ENCODE assay signal across 28 cellular contexts in genomic region chr12:46320731-46321130, GRCh38.
"Had no signal": no experiment of that assay in that cellular context is flagged by ENCODE, and none has a peak within 500 bp of the region (broad histone marks: within the 10 kb centered on the region; RNA-seq: fewer than 3 reads in every experiment).

No MANE protein-coding gene starts in this region.

- H3K27me3 Mint-ChIP-seq: dendritic cell treated with granulocyte-macrophage colony-stimulating factor and Interleukin-4, amounts not matched to agents 40 ng/mL and 50 ng/mL, for 4 days; memory B cell; naive B cell; progenitor cell of endocrine pancreas; stimulated activated naive B cell treated with anti-CD40 and anti-IgM and Interleukin-4, amounts not matched to agents 10 μg/mL and 1 μg/mL and 100 μg/mL, for 72 hours; stimulated activated naive CD8-positive, alpha-beta T cell treated with anti-CD3 and anti-CD28 coated beads, Interleukin-15, Interleukin-2, amounts not matched to agents 100 ng/mL and 50 ng/mL, for 24 hours had no signal

- H3K4me3 ChIP-seq: colonic mucosa, gastroesophageal sphincter, heart left ventricle, hepatocyte, lung, mucosa of descending colon, pancreas, right lobe of liver, thoracic aorta, tibial nerve, upper lobe of right lung, uterus had no signal

- H3K9me3 Mint-ChIP-seq: dendritic cell treated with granulocyte-macrophage colony-stimulating factor and Interleukin-4, amounts not matched to agents 40 ng/mL and 50 ng/mL, for 4 days; natural killer cell treated with Interleukin-12 subunit alpha and Interleukin-12 subunit beta and Interleukin-15 and Interleukin-18, amount 100 ng/mL, for 72 hours; stimulated activated naive CD8-positive, alpha-beta T cell treated with anti-CD3 and anti-CD28 coated beads, Interleukin-15, Interleukin-2, amounts not matched to agents 100 ng/mL and 50 ng/mL, for 24 hours had no signal

- H3K4me3 Mint-ChIP-seq: dendritic cell treated with granulocyte-macrophage colony-stimulating factor and Interleukin-4, amounts not matched to agents 40 ng/mL and 50 ng/mL, for 4 days; endodermal cell; memory B cell; mesothelial cell of epicardium; naive B cell; natural killer cell treated with Interleukin-12 subunit alpha and Interleukin-12 subunit beta and Interleukin-15 and Interleukin-18, amount 100 ng/mL, for 72 hours; neural crest cell; stimulated activated naive B cell treated with anti-CD40 and anti-IgM and Interleukin-4, amounts not matched to agents 10 μg/mL and 1 μg/mL and 100 μg/mL, for 72 hours; stimulated activated naive CD8-positive, alpha-beta T cell treated with anti-CD3 and anti-CD28 coated beads, Interleukin-15, Interleukin-2, amounts not matched to agents 100 ng/mL and 50 ng/mL, for 24 hours had no signal

- H3K27ac Mint-ChIP-seq: dendritic cell treated with granulocyte-macrophage colony-stimulating factor and Interleukin-4, amounts not matched to agents 40 ng/mL and 50 ng/mL, for 4 days; endodermal cell; memory B cell; naive B cell; natural killer cell treated with Interleukin-12 subunit alpha and Interleukin-12 subunit beta and Interleukin-15 and Interleukin-18, amount 100 ng/mL, for 72 hours; progenitor cell of endocrine pancreas; stimulated activated naive B cell treated with anti-CD40 and anti-IgM and Interleukin-4, amounts not matched to agents 10 μg/mL and 1 μg/mL and 100 μg/mL, for 72 hours; stimulated activated naive CD8-positive, alpha-beta T cell treated with anti-CD3 and anti-CD28 coated beads, Interleukin-15, Interleukin-2, amounts not matched to agents 100 ng/mL and 50 ng/mL, for 24 hours had no signal

- DNase-seq: colonic mucosa; effector CD8-positive, alpha-beta T cell; endodermal cell; heart left ventricle; left ventricle myocardium superior; mucosa of descending colon; naive B cell; pancreas; right lobe of liver; small intestine; stimulated activated CD4-positive, alpha-beta T cell treated with anti-CD3 and anti-CD28 coated beads, Interleukin-15, amount 100 ng/mL, for 24 hours; stimulated activated CD4-positive, alpha-beta T cell treated with anti-CD3 and anti-CD28 coated beads, Interleukin-2, amount 100 ng/mL, for 48 hours; stimulated activated naive B cell treated with anti-CD40 and anti-IgM and Interleukin-4, amounts not matched to agents 10 μg/mL and 1 μg/mL and 100 μg/mL, for 72 hours; upper lobe of right lung; uterus had no signal

- H3K4me1 ChIP-seq: colonic mucosa, gastroesophageal sphincter, heart left ventricle, pancreas, right lobe of liver, tibial nerve, uterus had no signal

- H3K36me3 ChIP-seq: colonic mucosa, gastroesophageal sphincter, heart left ventricle, neutrophil, pancreas, right lobe of liver, thoracic aorta, tibial nerve, upper lobe of right lung, uterus had no signal

- H3K36me3 Mint-ChIP-seq: mesothelial cell of epicardium had no signal

- H3K4me1 Mint-ChIP-seq: endodermal cell; memory B cell; mesothelial cell of epicardium; naive B cell; stimulated activated naive B cell treated with anti-CD40 and anti-IgM and Interleukin-4, amounts not matched to agents 10 μg/mL and 1 μg/mL and 100 μg/mL, for 72 hours had no signal

- H2AFZ ChIP-seq: hepatocyte had no signal

- H3K27ac ChIP-seq: colonic mucosa, gastroesophageal sphincter, heart left ventricle, hepatocyte, neutrophil, pancreas, right lobe of liver, thoracic aorta, tibial nerve, upper lobe of right lung, uterus had no signal

- ATAC-seq: gastroesophageal sphincter; heart left ventricle; left ventricle myocardium superior; mucosa of descending colon; natural killer cell treated with Interleukin-12 subunit alpha and Interleukin-12 subunit beta and Interleukin-15 and Interleukin-18, amount 100 ng/mL, for 72 hours; pancreas; right lobe of liver; stimulated activated naive B cell treated with anti-CD40 and anti-IgM and Interleukin-4, amounts not matched to agents 10 μg/mL and 1 μg/mL and 100 μg/mL, for 72 hours; upper lobe of right lung had no signal

- H3K4me2 ChIP-seq: hepatocyte had no signal

- H3K9me3 ChIP-seq: colonic mucosa, neutrophil, pancreas, right lobe of liver, upper lobe of right lung had no signal

- H3K27me3 ChIP-seq: colonic mucosa, gastroesophageal sphincter, heart left ventricle, hepatocyte, neutrophil, pancreas, right lobe of liver, tibial nerve, upper lobe of right lung, uterus had no signal

- H3K79me2 ChIP-seq: hepatocyte had no signal
